9 cellular contexts compared by ENCODE assay signal in genomic region chr5:62284946-62285891, GRCh38. TPM values are rescaled to one million over a fixed set of nuclear protein-coding genes. Genes with fewer than 3 reads are reported as not detected.
DNase-seq lines count a peak whose midpoint lies in the region; ATAC-seq, FAIRE-seq and TF ChIP-seq lines count a peak whose summit lies in the region.
"Had no signal": no experiment of that assay in that cellular context is flagged by ENCODE, and none has a peak within 500 bp of the region (broad histone marks: within the 10 kb centered on the region; RNA-seq: fewer than 3 reads in every experiment).

No MANE protein-coding gene starts in this region.

- H3K9ac ChIP-seq in H9 (ENCODE audit: extremely low read depth, insufficient read length, low read length), result no peak overlapping the region

- ATAC-seq in HG03039 (IDR thresholded peaks at IDR 0.05; ENCODE audit: unreplicated experiment), result peak; percentile 77
- peak; percentile 91 for ATAC-seq in activated CD8-positive, alpha-beta memory T cell treated with anti-CD3 and anti-CD28 coated beads, Interleukin-2, amount 10 ng/mL, durations not matched to agents 7 days and 5 days
- no peak for ATAC-seq in sciatic nerve

- H2BK12ac ChIP-seq in H9 (ENCODE audit: insufficient read length, low read depth, low read length), result no peak overlapping the region

- intact Hi-C loops in sciatic nerve (cut with DNase I), result no loop called here

- CTCF ChIA-PET in activated CD8-positive, alpha-beta memory T cell treated with anti-CD3 and anti-CD28 coated beads, Interleukin-2, amount 10 ng/mL, durations not matched to agents 7 days and 5 days (lab: Charles Lee), result interaction anchor here (0.7 to 3.4 kb wide), 10 partner anchors 9 to 67 kb away, joined by 3 to 13 read pairs (median 4); partner anchors contain the start of gene KIF2A

- H3K4me3 Mint-ChIP-seq in activated CD8-positive, alpha-beta memory T cell treated with anti-CD3 and anti-CD28 coated beads, Interleukin-2, amount 10 ng/mL, durations not matched to agents 7 days and 5 days, result peak overlapping the region; percentile 18
- no peak overlapping the region for H3K4me3 Mint-ChIP-seq in H9

- no peak overlapping the region for H3K18ac ChIP-seq in H9 (ENCODE audit: insufficient read length, low read depth, low read length)

- no peak overlapping the region for H2BK15ac ChIP-seq in H9 (ENCODE audit: low read depth, low read length)

- H4K20me1 ChIP-seq in H9 (ENCODE audit: control insufficient read depth, insufficient read depth, insufficient read length), result no peaks in the 10 kb centered on the region

- no peaks in the 10 kb centered on the region for H3K79me2 ChIP-seq in H9 (ENCODE audit: insufficient read depth, low read length)

- TF ChIP-seq CTCF in H9 (conservative IDR thresholded peaks at IDR 0.05), result no peak

- no peak overlapping the region for H2BK20ac ChIP-seq in H9 (ENCODE audit: low read depth, low read length, poor library complexity, severe bottlenecking)

- peaks cover 72% of the 10 kb centered on the region for H3K4me1 Mint-ChIP-seq in activated CD8-positive, alpha-beta memory T cell treated with anti-CD3 and anti-CD28 coated beads, Interleukin-2, amount 10 ng/mL, durations not matched to agents 7 days and 5 days
- H3K4me1 Mint-ChIP-seq in H9, result no peaks in the 10 kb centered on the region

- no peaks in the 10 kb centered on the region for H3K9me3 ChIP-seq in H9 (ENCODE audit: control insufficient read depth, low read depth, low read length)

- no peak overlapping the region for H3K14ac ChIP-seq in H9 (ENCODE audit: insufficient read depth, low read length)

- peak; percentile 91 for FAIRE-seq in GM19239 (lab: Jason Lieb, UNC)

- H2BK120ac ChIP-seq in H9 (ENCODE audit: low read depth, low read length, poor library complexity, severe bottlenecking), result no peak overlapping the region

- H3K23me2 ChIP-seq in H9 (ENCODE audit: insufficient read length, low read depth, low read length, poor library complexity, severe bottlenecking), result no peaks in the 10 kb centered on the region

- H3T11ph ChIP-seq in H9 (ENCODE audit: low read length), result no peak overlapping the region

- no peaks in the 10 kb centered on the region for H3K79me1 ChIP-seq in H9 (ENCODE audit: insufficient read depth, low read depth, low read length, poor library complexity, severe bottlenecking)

- WGBS in H9 (ENCODE audit: extremely low coverage, insufficient read length, low lambda C conversion rate), result no CpG with 5 or more reads among the region's 6 CpGs

- no peak overlapping the region for H2AK5ac ChIP-seq in H9 (ENCODE audit: insufficient read length, low read length)

- H3K4ac ChIP-seq in H9 (ENCODE audit: low read depth, low read length), result no peak overlapping the region

- in situ Hi-C loops in KBM-7 (cut with MboI; ENCODE audit: low pct_unique_long_range_greater_than_20kb, low sequenced_read_pairs), result no loop called here

- H2AFZ ChIP-seq in H9 (ENCODE audit: low read length), result no peak overlapping the region

- peak overlapping the region; percentile 99 for H3K27ac Mint-ChIP-seq in activated CD8-positive, alpha-beta memory T cell treated with anti-CD3 and anti-CD28 coated beads, Interleukin-2, amount 10 ng/mL, durations not matched to agents 7 days and 5 days
- no peak overlapping the region; a peak in 1 of 7 replicates for H3K27ac Mint-ChIP-seq in H9

- no peak overlapping the region for H4K5ac ChIP-seq in H9 (ENCODE audit: insufficient read length, low read depth, low read length)

- no peak overlapping the region for H3K4me2 ChIP-seq in H9 (ENCODE audit: insufficient read depth, insufficient read length, low read length)

- H3K23ac ChIP-seq in H9 (ENCODE audit: insufficient read length, low read depth, low read length), result no peak overlapping the region

- no peaks in the 10 kb centered on the region for H3K27me3 ChIP-seq in H9 (ENCODE audit: insufficient read depth, low read length)

- no peaks in the 10 kb centered on the region for H3K4me1 ChIP-seq in H9 (ENCODE audit: insufficient read depth, low read length)

- H3K27me3 Mint-ChIP-seq in activated CD8-positive, alpha-beta memory T cell treated with anti-CD3 and anti-CD28 coated beads, Interleukin-2, amount 10 ng/mL, durations not matched to agents 7 days and 5 days, result no peaks in the 10 kb centered on the region
- peaks cover 1% of the 10 kb centered on the region for H3K27me3 Mint-ChIP-seq in H9 (ENCODE audit: low read depth)

- H2BK5ac ChIP-seq in H9 (ENCODE audit: insufficient read length, low read length), result no peak overlapping the region

- H4K91ac ChIP-seq in H9 (ENCODE audit: insufficient read length, low read depth, low read length), result no peak overlapping the region

- DNase-seq in GM19239 (ENCODE audit: insufficient read length, low spot score) (no peak), sciatic nerve (ENCODE audit: low spot score) (no peak), KBM-7 (no peak), H9 (no peak), NCI-H2196 (lab: John Stamatoyannopoulos, UW; ENCODE audit: unreplicated experiment) (no peak)
- DNase-seq in activated CD8-positive, alpha-beta memory T cell treated with anti-CD3 and anti-CD28 coated beads, Interleukin-2, amount 10 ng/mL, durations not matched to agents 7 days and 5 days, result peak; percentile 88
- DNase-seq in stimulated activated CD4-positive, alpha-beta T cell treated with anti-CD3 and anti-CD28 coated beads, TNF-alpha, amount 100 ng/mL, for 24 hours (ENCODE audit: low read depth in 3 of 3), result peak; percentile 40 to 74 (median 40)
- DNase-seq: NCI-H1436 had no signal

- no peak overlapping the region for H4K8ac ChIP-seq in H9 (replicated peaks; ENCODE audit: insufficient read length, low read depth, low read length)

- peaks cover 30% of the 10 kb centered on the region for H3K9me3 Mint-ChIP-seq in activated CD8-positive, alpha-beta memory T cell treated with anti-CD3 and anti-CD28 coated beads, Interleukin-2, amount 10 ng/mL, durations not matched to agents 7 days and 5 days (ENCODE audit: low read depth)
- peaks cover 4 to 8% of the 10 kb centered on the region in 2 experiments; a peak in 3 of 5 replicates for H3K9me3 Mint-ChIP-seq in H9

- no peak overlapping the region for H3K27ac ChIP-seq in H9 (ENCODE audit: insufficient read length, low read depth, low read length)

- peaks cover 80% of the 10 kb centered on the region for H3K36me3 Mint-ChIP-seq in activated CD8-positive, alpha-beta memory T cell treated with anti-CD3 and anti-CD28 coated beads, Interleukin-2, amount 10 ng/mL, durations not matched to agents 7 days and 5 days
- H3K36me3 Mint-ChIP-seq in H9 (ENCODE audit: insufficient read depth in 1 of 3, low read depth in 3 of 3), result peaks cover 0 to 9% (median 0%) of the 10 kb centered on the region in 3 experiments; a peak in 3 of 7 replicates

- H3K56ac ChIP-seq in H9 (ENCODE audit: insufficient read length, low read depth, low read length), result no peak overlapping the region

RNA-seq across cellular contexts. Expression of gene KIF2A, which starts 20.8 kb away (rescaled TPM):
- 100 to 1,000 TPM; 194 to 225 TPM for total RNA-seq in activated CD8-positive, alpha-beta memory T cell treated with anti-CD3 and anti-CD28 coated beads, Interleukin-2, amount 10 ng/mL, durations not matched to agents 7 days and 5 days
- total RNA-seq in sciatic nerve, result 54.4 TPM
- total RNA-seq in H9 (2021), result 85.6 and 86.1 TPM in 2 replicates

Comparison
In these comparisons a context has a peak if more than half of its experiments do, and no peak if none do; other contexts are left out.
1. DNase-seq: peak in activated CD8-positive, alpha-beta memory T cell treated with anti-CD3 and anti-CD28 coated beads, Interleukin-2, amount 10 ng/mL, durations not matched to agents 7 days and 5 days (single experiment) and stimulated activated CD4-positive, alpha-beta T cell treated with anti-CD3 and anti-CD28 coated beads, TNF-alpha, amount 100 ng/mL, for 24 hours (3 of 3); none in GM19239 (single experiment), sciatic nerve (single experiment), KBM-7 (single experiment), H9 (single experiment) and NCI-H2196 (single experiment).